ENCODE assay signal across 13 cellular contexts in genomic region chr11:77672276-77672675, GRCh38. TPM values are rescaled to one million over a fixed set of nuclear protein-coding genes. Genes with fewer than 3 reads are reported as not detected.
DNase-seq lines count a peak whose midpoint lies in the region; ATAC-seq, FAIRE-seq and TF ChIP-seq lines count a peak whose summit lies in the region.
"Had no signal": no experiment of that assay in that cellular context is flagged by ENCODE, and none has a peak within 500 bp of the region (broad histone marks: within the 10 kb centered on the region; RNA-seq: fewer than 3 reads in every experiment).

No MANE protein-coding gene starts in this region.

- FAIRE-seq in A549 (lab: Jason Lieb, UNC), result no peak

- 85% methylated on average over 1 of the region's 1 CpG for WGBS in A549 (ENCODE audit: missing lambda C conversion rate)
- WGBS in hepatocyte (ENCODE audit: low lambda C conversion rate, missing lambda C conversion rate), result 90% methylated on average over 1 of the region's 1 CpG
- WGBS in endodermal cell (ENCODE audit: insufficient coverage in 1 of 2, insufficient read length in 1 of 2), 2 experiments, result 100% methylated on average over 1 of the region's 1 CpG; no CpG with 5 or more reads in 1 of the 2 experiments

- no peak for TF ChIP-seq POLR2A in A549 (IDR thresholded peaks at IDR 0.05; ENCODE audit: low read length)

- peaks cover 37% of the 10 kb centered on the region for H3K4me1 ChIP-seq in A549
- peaks cover 8% of the 10 kb centered on the region for H3K4me1 ChIP-seq in hepatocyte (ENCODE audit: insufficient read depth)
- H3K4me1 ChIP-seq in effector memory CD4-positive, alpha-beta T cell (ENCODE audit: control insufficient read depth, insufficient read depth, low read length, poor library complexity, severe bottlenecking), result no peaks in the 10 kb centered on the region
- no peaks in the 10 kb centered on the region for H3K4me1 ChIP-seq in endodermal cell (ENCODE audit: control insufficient read depth, insufficient read depth, low read length)
- H3K4me1 ChIP-seq: lower lobe of right lung had no signal

- no peak overlapping the region for H2AFZ ChIP-seq in hepatocyte

- H3K9me3 Mint-ChIP-seq in activated CD4-positive, alpha-beta T cell treated with anti-CD3 and anti-CD28 coated beads, Interleukin-2, amount 10 ng/mL, durations not matched to agents 7 days and 5 days, result no peaks in the 10 kb centered on the region
- no peaks in the 10 kb centered on the region for H3K9me3 Mint-ChIP-seq in endodermal cell
- H3K9me3 Mint-ChIP-seq: brain had no signal

- no peaks in the 10 kb centered on the region for H4K20me1 ChIP-seq in hepatocyte (ENCODE audit: insufficient read depth, poor library complexity, severe bottlenecking)

- H3K4me3 Mint-ChIP-seq in activated CD4-positive, alpha-beta T cell treated with anti-CD3 and anti-CD28 coated beads, Interleukin-2, amount 10 ng/mL, durations not matched to agents 7 days and 5 days, result no peak overlapping the region
- no peak overlapping the region for H3K4me3 Mint-ChIP-seq in endodermal cell
- H3K4me3 Mint-ChIP-seq: brain had no signal

- H3K4me3 ChIP-seq in A549 (no peak overlapping the region), hepatocyte (no peak overlapping the region), endodermal cell (ENCODE audit: low read length) (no peak overlapping the region)
- no peak overlapping the region for H3K4me3 ChIP-seq in effector memory CD4-positive, alpha-beta T cell (ENCODE audit: insufficient read depth, low read depth, low read length, poor library complexity, severe bottlenecking)
- H3K4me3 ChIP-seq: lower lobe of right lung had no signal

- TF ChIP-seq EP300 in A549 (IDR thresholded peaks at IDR 0.05), result no peak

- H3K27me3 ChIP-seq in hepatocyte (no peaks in the 10 kb centered on the region), endodermal cell (ENCODE audit: control insufficient read depth, insufficient read depth, low read length, poor library complexity, severe bottlenecking) (no peaks in the 10 kb centered on the region)
- no peaks in the 10 kb centered on the region for H3K27me3 ChIP-seq in effector memory CD4-positive, alpha-beta T cell (replicated peaks; ENCODE audit: control insufficient read depth, insufficient read depth, low read length, poor library complexity, severe bottlenecking)

- H3K9me2 ChIP-seq in hepatocyte (replicated peaks; ENCODE audit: insufficient read depth), result no peaks in the 10 kb centered on the region

- H3K36me3 ChIP-seq in hepatocyte (replicated peaks; ENCODE audit: insufficient read depth, low read depth) (peaks cover 5% of the 10 kb centered on the region), endodermal cell (ENCODE audit: control insufficient read depth, insufficient read depth, low read length) (peaks cover 91% of the 10 kb centered on the region)
- H3K36me3 ChIP-seq in effector memory CD4-positive, alpha-beta T cell (ENCODE audit: control insufficient read depth, insufficient read depth, low read length), result peaks cover 68% of the 10 kb centered on the region

- no peak for TF ChIP-seq CTCF in A549 (IDR thresholded peaks at IDR 0.05)
- TF ChIP-seq CTCF in hepatocyte (IDR thresholded peaks at IDR 0.05; ENCODE audit: poor library complexity), result no peak
- TF ChIP-seq CTCF in endodermal cell (conservative IDR thresholded peaks at IDR 0.05), result no peak

- H3K79me2 ChIP-seq in hepatocyte, result no peaks in the 10 kb centered on the region

- H3K4me1 Mint-ChIP-seq in activated CD4-positive, alpha-beta T cell treated with anti-CD3 and anti-CD28 coated beads, Interleukin-2, amount 10 ng/mL, durations not matched to agents 7 days and 5 days, result no peaks in the 10 kb centered on the region
- H3K4me1 Mint-ChIP-seq in endodermal cell, result no peaks in the 10 kb centered on the region
- H3K4me1 Mint-ChIP-seq: brain had no signal

- H3K27ac Mint-ChIP-seq in activated CD4-positive, alpha-beta T cell treated with anti-CD3 and anti-CD28 coated beads, Interleukin-2, amount 10 ng/mL, durations not matched to agents 7 days and 5 days, result no peak overlapping the region
- no peak overlapping the region for H3K27ac Mint-ChIP-seq in endodermal cell

- POLR2A ChIA-PET in A549 (lab: Yijun Ruan, JAX), result interaction anchor here (0.6 kb wide), 1 partner anchor 193 kb away, joined by 4 read pairs; no protein-coding TSS in a partner anchor
- POLR2A ChIA-PET in activated CD4-positive, alpha-beta T cell treated with anti-CD3 and anti-CD28 coated beads, Interleukin-2, amount 10 ng/mL, durations not matched to agents 7 days and 5 days (lab: Charles Lee), result no interaction called here

- CTCF ChIA-PET in A549 (lab: Yijun Ruan, JAX), result no interaction called here
- CTCF ChIA-PET in activated CD4-positive, alpha-beta T cell treated with anti-CD3 and anti-CD28 coated beads, Interleukin-2, amount 10 ng/mL, durations not matched to agents 7 days and 5 days (lab: Charles Lee), result interaction anchor here (0.6 to 1.4 kb wide), 3 partner anchors 8 to 132 kb away, joined by 3 to 4 read pairs (median 3); no protein-coding TSS in a partner anchor

- peak overlapping the region; percentile 8 for H3K4me2 ChIP-seq in A549
- H3K4me2 ChIP-seq in hepatocyte, result no peak overlapping the region

- H3K27ac ChIP-seq in A549 (peak overlapping the region; percentile 29 to 30; a peak in 2 of 6 replicates), hepatocyte (peak overlapping the region; percentile 57), endodermal cell (ENCODE audit: low read depth, low read length) (no peak overlapping the region)
- no peak overlapping the region for H3K27ac ChIP-seq in effector memory CD4-positive, alpha-beta T cell (ENCODE audit: insufficient read depth, low read length, poor library complexity, severe bottlenecking)
- H3K27ac ChIP-seq: lower lobe of right lung had no signal

- H3K9me3 ChIP-seq in A549, result no peaks in the 10 kb centered on the region
- no peaks in the 10 kb centered on the region for H3K9me3 ChIP-seq in hepatocyte (ENCODE audit: low read depth)
- no peaks in the 10 kb centered on the region for H3K9me3 ChIP-seq in effector memory CD4-positive, alpha-beta T cell (ENCODE audit: control insufficient read depth, low read length)
- H3K9me3 ChIP-seq in endodermal cell (ENCODE audit: control insufficient read depth, low read length), result no peaks in the 10 kb centered on the region
- H3K9me3 ChIP-seq: lower lobe of right lung had no signal

- ATAC-seq in A549 (peak; percentile 76 to 84; a peak in 4 of 6 replicates), HG03469 (IDR thresholded peaks at IDR 0.05; ENCODE audit: unreplicated experiment) (no peak)
- ATAC-seq: lower lobe of right lung had no signal

- no peak for TF ChIP-seq RAD21 in A549 (conservative IDR thresholded peaks at IDR 0.05 in 1 of 2, IDR thresholded peaks at IDR 0.05 in 1 of 2)

- H3K27me3 Mint-ChIP-seq in activated CD4-positive, alpha-beta T cell treated with anti-CD3 and anti-CD28 coated beads, Interleukin-2, amount 10 ng/mL, durations not matched to agents 7 days and 5 days, result no peaks in the 10 kb centered on the region
- H3K27me3 Mint-ChIP-seq in endodermal cell (ENCODE audit: insufficient read depth), result no peaks in the 10 kb centered on the region
- H3K27me3 Mint-ChIP-seq: brain had no signal

- DNase-seq in A549 (ENCODE audit: low read depth in 1 of 2, low spot score in 1 of 2) (peak in 1 of 2 experiments; percentile 63), GOT3 (lab: John Stamatoyannopoulos, UW) (peak; percentile 3), amniotic stem cell (lab: John Stamatoyannopoulos, UW) (peak; percentile 58), hepatocyte (ENCODE audit: low spot score) (peak; percentile 73), endodermal cell (no peak)
- no peak for DNase-seq in activated CD4-positive, alpha-beta T cell treated with anti-CD3 and anti-CD28 coated beads, Interleukin-2, amount 10 ng/mL, durations not matched to agents 7 days and 5 days
- DNase-seq in effector memory CD4-positive, alpha-beta T cell, result no peak
- DNase-seq: activated CD8-positive, alpha-beta memory T cell treated with anti-CD3 and anti-CD28 coated beads, Interleukin-2, amount 50 U/mL, for 4 hours; lower lobe of right lung; NCI-H1436; T-helper 2 cell had no signal

- peaks cover 66% of the 10 kb centered on the region for H3K36me3 Mint-ChIP-seq in activated CD4-positive, alpha-beta T cell treated with anti-CD3 and anti-CD28 coated beads, Interleukin-2, amount 10 ng/mL, durations not matched to agents 7 days and 5 days (ENCODE audit: low read depth)
- H3K36me3 Mint-ChIP-seq in endodermal cell (ENCODE audit: low read depth), result peaks cover 83% of the 10 kb centered on the region

- no peak overlapping the region for H3K9ac ChIP-seq in endodermal cell (ENCODE audit: extremely low read depth, low read length, poor library complexity, severe bottlenecking)

TF ChIP-seq in A549, 52 proteins besides CTCF, POLR2A, EP300 and RAD21 (continues in another document):
- TF ChIP-seq SMC3 (IDR thresholded peaks at IDR 0.05) (no peak), NFE2L2 (conservative IDR thresholded peaks at IDR 0.05; ENCODE audit: low read length) (no peak), NR3C1 (IDR thresholded peaks at IDR 0.05) (no peak), RFX5 (IDR thresholded peaks at IDR 0.05) (no peak), MAX (IDR thresholded peaks at IDR 0.05) (no peak), FOSL2 (IDR thresholded peaks at IDR 0.05) (no peak), FOSL2 (CRISPR knock-in tag; IDR thresholded peaks at IDR 0.05) (no peak), RCOR1 (IDR thresholded peaks at IDR 0.05; ENCODE audit: low read depth, low read length) (no peak), ZSCAN20 (CRISPR knock-in tag; IDR thresholded peaks at IDR 0.05) (no peak), MAFK (IDR thresholded peaks at IDR 0.05; ENCODE audit: partially characterized antibody) (no peak), GATA3 (IDR thresholded peaks at IDR 0.05; ENCODE audit: borderline replicate concordance) (no peak), TP53 (CRISPR knock-in tag; IDR thresholded peaks at IDR 0.05) (no peak)

RNA-seq across cellular contexts. Expression of gene CLNS1A, which starts 34.7 kb away (rescaled TPM):
- polyA plus RNA-seq in A549 (2011; rRNA removed), result 176 and 210 TPM in 2 replicates
- polyA plus RNA-seq in A549 (2012; cell fraction: cytosol; rRNA removed), result 92.5 and 93.3 TPM in 2 replicates
- polyA plus RNA-seq in A549 (2012; cell fraction: nucleus; rRNA removed), result 41.7 and 49.0 TPM in 2 replicates
- polyA plus RNA-seq in A549 (2017; fragmentation: RNase III; extraction: RNeasy Plus Mini Kit Qiagen cat#74134 plus additional on column Dnase treatment), result 165 to 182 TPM (median 173 TPM) in 3 replicates
- 71.7 and 78.0 TPM in 2 replicates for polyA minus RNA-seq in A549 (2011; rRNA and poly(A)+ RNA removed)
- 121 and 137 TPM in 2 replicates for total RNA-seq in hepatocyte
- 77.3 and 80.6 TPM in 2 replicates for polyA plus RNA-seq in hepatocyte
- total RNA-seq in activated CD4-positive, alpha-beta T cell treated with anti-CD3 and anti-CD28 coated beads, Interleukin-2, amount 10 ng/mL, durations not matched to agents 7 days and 5 days, result 100 to 1,000 TPM; 102 to 104 TPM
- total RNA-seq in endodermal cell, result 100 to 1,000 TPM; 146 to 151 TPM
- 201 TPM for polyA plus RNA-seq in endodermal cell (2013, experiment 1 of 2)
- polyA plus RNA-seq in endodermal cell (2013, experiment 2 of 2), result 165 TPM

Comparison
In these comparisons a context has a peak if more than half of its experiments do, and no peak if none do; other contexts are left out.
1. DNase-seq: peak in GOT3 (single experiment), amniotic stem cell (single experiment) and hepatocyte (single experiment); none in activated CD4-positive, alpha-beta T cell treated with anti-CD3 and anti-CD28 coated beads, Interleukin-2, amount 10 ng/mL, durations not matched to agents 7 days and 5 days (single experiment), effector memory CD4-positive, alpha-beta T cell (0 of 3) and endodermal cell (single experiment).
2. H3K27ac ChIP-seq: peak in A549 (2 of 2) and hepatocyte (single experiment); none in effector memory CD4-positive, alpha-beta T cell (single experiment) and endodermal cell (single experiment).